In genomic region chr10:72331575-72332422, GRCh38 we compare ENCODE assay signal across 1 cellular context.
TF ChIP-seq lines count a peak whose summit lies in the region.

No MANE protein-coding gene starts in this region.

TF ChIP-seq in H1, 55 proteins besides CTCF, POLR2A, EP300 and RAD21 (continued from another document):
- TF ChIP-seq RFX5 (IDR thresholded peaks at IDR 0.05; ENCODE audit: borderline replicate concordance, low read depth, low read length) (peak; percentile 87), FOSL1 (IDR thresholded peaks at IDR 0.05; ENCODE audit: insufficient read depth, low read depth, low read length) (no peak), BCL11A (IDR thresholded peaks at IDR 0.05; ENCODE audit: low read depth in 2 of 2, low read length in 2 of 2) (no peak), RXRA (IDR thresholded peaks at IDR 0.05; ENCODE audit: insufficient read depth, low read depth, low read length) (no peak), CHD7 (IDR thresholded peaks at IDR 0.05; ENCODE audit: insufficient replicate concordance, low read length) (no peak), CBX8 (IDR thresholded peaks at IDR 0.05; ENCODE audit: borderline replicate concordance, low read depth, low read length) (no peak), CHD1 (IDR thresholded peaks at IDR 0.05; ENCODE audit: low read depth, low read length) (no peak), SUZ12 (IDR thresholded peaks at IDR 0.05; ENCODE audit: low read length) (no peak), CEBPB (IDR thresholded peaks at IDR 0.05; ENCODE audit: low read depth, low read length) (no peak), CBX5 (IDR thresholded peaks at IDR 0.05; ENCODE audit: low read depth, low read length) (no peak), RBBP5 (IDR thresholded peaks at IDR 0.05; ENCODE audit: borderline replicate concordance, low read depth, low read length) (no peak; the same call in 1 of the 2 replicates), KDM4A (IDR thresholded peaks at IDR 0.05; ENCODE audit: low read depth, low read length, severe bottlenecking) (no peak), ASH2L (IDR thresholded peaks at IDR 0.05; ENCODE audit: low read length) (no peak), KDM1A (IDR thresholded peaks at IDR 0.05; ENCODE audit: borderline replicate concordance, low read length) (no peak), ATF2 (IDR thresholded peaks at IDR 0.05; ENCODE audit: low read length) (no peak), HDAC6 (IDR thresholded peaks at IDR 0.05; ENCODE audit: low read depth, low read length) (no peak), CTBP2 (IDR thresholded peaks at IDR 0.05; ENCODE audit: borderline replicate concordance, insufficient read depth, insufficient read length, low read length) (peak; percentile 69), JUND (IDR thresholded peaks at IDR 0.05; ENCODE audit: low read length) (no peak), EGR1 (IDR thresholded peaks at IDR 0.05; ENCODE audit: borderline replicate concordance, low read depth, low read length) (peak; percentile 45), PHF8 (conservative IDR thresholded peaks at IDR 0.05; ENCODE audit: low read depth, low read length) (no peak), SP2 (IDR thresholded peaks at IDR 0.05; ENCODE audit: low read length) (no peak), CREB1 (IDR thresholded peaks at IDR 0.05) (peak; percentile 78), SIRT6 (IDR thresholded peaks at IDR 0.05; ENCODE audit: low read length) (no peak), TCF12 (IDR thresholded peaks at IDR 0.05; ENCODE audit: low read depth, low read length) (no peak), NRF1 (IDR thresholded peaks at IDR 0.05; ENCODE audit: low read depth, low read length) (no peak), EZH2 (IDR thresholded peaks at IDR 0.05; ENCODE audit: low read depth, low read length, severe bottlenecking) (no peak), ZNF274 (IDR thresholded peaks at IDR 0.05; ENCODE audit: borderline replicate concordance, extremely low read depth, low read length) (no peak), SIX5 (IDR thresholded peaks at IDR 0.05; ENCODE audit: low read depth, low read length) (no peak), CHD2 (IDR thresholded peaks at IDR 0.05; ENCODE audit: low read length) (peak; percentile 15; the same call in 1 of the 2 replicates), NANOG (IDR thresholded peaks at IDR 0.05; ENCODE audit: insufficient read depth, low read depth, low read length, poor library complexity, severe bottlenecking) (no peak), TAF7 (optimal IDR thresholded peaks at IDR 0.05; ENCODE audit: borderline replicate concordance, low read depth, low read length) (no peak), POU5F1 (IDR thresholded peaks at IDR 0.05; ENCODE audit: low read depth, low read length) (no peak), ATF3 (IDR thresholded peaks at IDR 0.05; ENCODE audit: insufficient read depth, low read depth, low read length) (no peak), YY1 (IDR thresholded peaks at IDR 0.05; ENCODE audit: low read depth, low read length) (no peak), HDAC2 (IDR thresholded peaks at IDR 0.05; ENCODE audit: borderline replicate concordance in 1 of 2, low read depth in 2 of 2, low read length in 2 of 2) (0 out of 4 replicates have a peak, but pooled peaks of 1 of the 2 experiments have one; percentile 8), MAFK (IDR thresholded peaks at IDR 0.05; ENCODE audit: low read depth, low read length) (no peak), BRCA1 (IDR thresholded peaks at IDR 0.05; ENCODE audit: low read depth, low read length) (no peak), SP4 (IDR thresholded peaks at IDR 0.05; ENCODE audit: low read length) (no peak), RNF2 (IDR thresholded peaks at IDR 0.05; ENCODE audit: borderline replicate concordance, low read depth, low read length, missing control alignments, poor library complexity, severe bottlenecking) (no peak)
- TF ChIP-seq, protein P1, sequence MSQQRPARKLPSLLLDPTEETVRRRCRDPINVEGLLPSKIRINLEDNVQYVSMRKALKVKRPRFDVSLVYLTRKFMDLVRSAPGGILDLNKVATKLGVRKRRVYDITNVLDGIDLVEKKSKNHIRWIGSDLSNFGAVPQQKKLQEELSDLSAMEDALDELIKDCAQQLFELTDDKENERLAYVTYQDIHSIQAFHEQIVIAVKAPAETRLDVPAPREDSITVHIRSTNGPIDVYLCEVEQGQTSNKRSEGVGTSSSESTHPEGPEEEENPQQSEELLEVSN (IDR thresholded peaks at IDR 0.05) = no peak
- TF ChIP-seq, protein P2, sequence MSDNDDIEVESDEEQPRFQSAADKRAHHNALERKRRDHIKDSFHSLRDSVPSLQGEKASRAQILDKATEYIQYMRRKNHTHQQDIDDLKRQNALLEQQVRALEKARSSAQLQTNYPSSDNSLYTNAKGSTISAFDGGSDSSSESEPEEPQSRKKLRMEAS (IDR thresholded peaks at IDR 0.05) = no peak; the same call in 1 of the 2 replicates
- TF ChIP-seq, protein P3, sequence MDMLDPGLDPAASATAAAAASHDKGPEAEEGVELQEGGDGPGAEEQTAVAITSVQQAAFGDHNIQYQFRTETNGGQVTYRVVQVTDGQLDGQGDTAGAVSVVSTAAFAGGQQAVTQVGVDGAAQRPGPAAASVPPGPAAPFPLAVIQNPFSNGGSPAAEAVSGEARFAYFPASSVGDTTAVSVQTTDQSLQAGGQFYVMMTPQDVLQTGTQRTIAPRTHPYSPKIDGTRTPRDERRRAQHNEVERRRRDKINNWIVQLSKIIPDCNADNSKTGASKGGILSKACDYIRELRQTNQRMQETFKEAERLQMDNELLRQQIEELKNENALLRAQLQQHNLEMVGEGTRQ (IDR thresholded peaks at IDR 0.05; ENCODE audit: low read length) = peak; percentile 22; the same call in 1 of the 2 replicates
